In genomic region chr2:179686069-179686468, GRCh38 we compare ENCODE assay signal across 8 cellular contexts.
"Had no signal": no experiment of that assay in that cellular context is flagged by ENCODE, and none has a peak within 500 bp of the region (broad histone marks: within the 10 kb centered on the region; RNA-seq: fewer than 3 reads in every experiment).

No MANE protein-coding gene starts in this region.

- H3K4me3 ChIP-seq: GM12878 had no signal

- FAIRE-seq: G401.6, GM12878, GM12891, GM12892, GM18507, GM19239 had no signal

- ATAC-seq: GM12878 had no signal

- DNase-seq: GDM1, GF-D8 had no signal
